ENCODE assay signal across 2 cellular contexts in the genomic region with DNA sequence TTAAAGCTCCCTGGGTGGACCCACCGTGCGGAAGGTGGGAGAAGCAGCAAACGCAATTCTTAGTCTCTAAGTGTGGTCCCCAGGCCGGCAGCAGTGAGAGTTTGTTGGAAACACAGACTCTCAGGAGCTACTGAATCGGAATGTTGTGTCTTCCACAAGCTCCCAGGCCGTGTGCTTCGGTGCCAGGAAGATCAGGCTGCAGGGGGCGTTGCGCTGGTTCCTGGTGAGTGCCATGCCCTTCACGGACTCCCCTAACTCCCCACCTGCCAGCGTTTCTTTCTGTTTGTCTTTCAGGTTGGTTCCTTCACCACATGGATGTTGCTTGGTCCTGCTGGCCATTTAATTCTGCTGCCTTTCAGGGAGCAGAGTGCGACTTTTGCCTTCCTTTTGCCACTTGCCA.
A peak's percentile ranks its signal among the peaks of the same experiment; 100 is the strongest.
TF ChIP-seq lines count a peak whose summit lies in the region.

No MANE protein-coding gene starts in this region.

TF ChIP-seq in H1, 55 proteins besides CTCF, POLR2A, EP300 and RAD21:
- no peak for TF ChIP-seq CBX5 (IDR thresholded peaks at IDR 0.05; ENCODE audit: low read depth, low read length)
- TF ChIP-seq, protein P1, sequence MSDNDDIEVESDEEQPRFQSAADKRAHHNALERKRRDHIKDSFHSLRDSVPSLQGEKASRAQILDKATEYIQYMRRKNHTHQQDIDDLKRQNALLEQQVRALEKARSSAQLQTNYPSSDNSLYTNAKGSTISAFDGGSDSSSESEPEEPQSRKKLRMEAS (IDR thresholded peaks at IDR 0.05) = peak; percentile 57

TF ChIP-seq in HepG2, 621 proteins besides CTCF, POLR2A, EP300 and RAD21:
- TF ChIP-seq, protein P2, sequence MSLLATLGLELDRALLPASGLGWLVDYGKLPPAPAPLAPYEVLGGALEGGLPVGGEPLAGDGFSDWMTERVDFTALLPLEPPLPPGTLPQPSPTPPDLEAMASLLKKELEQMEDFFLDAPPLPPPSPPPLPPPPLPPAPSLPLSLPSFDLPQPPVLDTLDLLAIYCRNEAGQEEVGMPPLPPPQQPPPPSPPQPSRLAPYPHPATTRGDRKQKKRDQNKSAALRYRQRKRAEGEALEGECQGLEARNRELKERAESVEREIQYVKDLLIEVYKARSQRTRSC (CRISPR knock-in tag; IDR thresholded peaks at IDR 0.05; ENCODE audit: low read depth) = no peak
- TF ChIP-seq TOPORS (CRISPR knock-in tag; IDR thresholded peaks at IDR 0.05) (no peak), SOX6 (IDR thresholded peaks at IDR 0.05) (no peak), SOX6 (CRISPR knock-in tag; IDR thresholded peaks at IDR 0.05) (no peak), CC2D1A (CRISPR knock-in tag; IDR thresholded peaks at IDR 0.05) (no peak), HNRNPK (IDR thresholded peaks at IDR 0.05; ENCODE audit: low read depth, low read length, poor library complexity, severe bottlenecking) (no peak), SNAI1 (CRISPR knock-in tag; IDR thresholded peaks at IDR 0.05; ENCODE audit: borderline replicate concordance) (no peak), HMG20A (CRISPR knock-in tag; IDR thresholded peaks at IDR 0.05; ENCODE audit: borderline replicate concordance) (no peak), MTF2 (CRISPR knock-in tag; IDR thresholded peaks at IDR 0.05; ENCODE audit: borderline replicate concordance) (no peak), SP4 (CRISPR knock-in tag; IDR thresholded peaks at IDR 0.05) (no peak), SOX5 (CRISPR knock-in tag; IDR thresholded peaks at IDR 0.05; ENCODE audit: borderline replicate concordance) (no peak), ZNF335 (CRISPR knock-in tag; IDR thresholded peaks at IDR 0.05) (no peak), ZNF713 (CRISPR knock-in tag; IDR thresholded peaks at IDR 0.05) (no peak), TSC22D2 (CRISPR knock-in tag; IDR thresholded peaks at IDR 0.05; ENCODE audit: borderline replicate concordance) (no peak), HDAC6 (IDR thresholded peaks at IDR 0.05; ENCODE audit: low read depth, low read length) (no peak), ZBTB1 (CRISPR knock-in tag; IDR thresholded peaks at IDR 0.05; ENCODE audit: borderline replicate concordance) (no peak)
- TF ChIP-seq, protein P3, sequence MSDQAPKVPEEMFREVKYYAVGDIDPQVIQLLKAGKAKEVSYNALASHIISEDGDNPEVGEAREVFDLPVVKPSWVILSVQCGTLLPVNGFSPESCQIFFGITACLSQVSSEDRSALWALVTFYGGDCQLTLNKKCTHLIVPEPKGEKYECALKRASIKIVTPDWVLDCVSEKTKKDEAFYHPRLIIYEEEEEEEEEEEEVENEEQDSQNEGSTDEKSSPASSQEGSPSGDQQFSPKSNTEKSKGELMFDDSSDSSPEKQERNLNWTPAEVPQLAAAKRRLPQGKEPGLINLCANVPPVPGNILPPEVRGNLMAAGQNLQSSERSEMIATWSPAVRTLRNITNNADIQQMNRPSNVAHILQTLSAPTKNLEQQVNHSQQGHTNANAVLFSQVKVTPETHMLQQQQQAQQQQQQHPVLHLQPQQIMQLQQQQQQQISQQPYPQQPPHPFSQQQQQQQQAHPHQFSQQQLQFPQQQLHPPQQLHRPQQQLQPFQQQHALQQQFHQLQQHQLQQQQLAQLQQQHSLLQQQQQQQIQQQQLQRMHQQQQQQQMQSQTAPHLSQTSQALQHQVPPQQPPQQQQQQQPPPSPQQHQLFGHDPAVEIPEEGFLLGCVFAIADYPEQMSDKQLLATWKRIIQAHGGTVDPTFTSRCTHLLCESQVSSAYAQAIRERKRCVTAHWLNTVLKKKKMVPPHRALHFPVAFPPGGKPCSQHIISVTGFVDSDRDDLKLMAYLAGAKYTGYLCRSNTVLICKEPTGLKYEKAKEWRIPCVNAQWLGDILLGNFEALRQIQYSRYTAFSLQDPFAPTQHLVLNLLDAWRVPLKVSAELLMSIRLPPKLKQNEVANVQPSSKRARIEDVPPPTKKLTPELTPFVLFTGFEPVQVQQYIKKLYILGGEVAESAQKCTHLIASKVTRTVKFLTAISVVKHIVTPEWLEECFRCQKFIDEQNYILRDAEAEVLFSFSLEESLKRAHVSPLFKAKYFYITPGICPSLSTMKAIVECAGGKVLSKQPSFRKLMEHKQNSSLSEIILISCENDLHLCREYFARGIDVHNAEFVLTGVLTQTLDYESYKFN (CRISPR knock-in tag; conservative IDR thresholded peaks at IDR 0.05) = no peak
- TF ChIP-seq, protein P4, sequence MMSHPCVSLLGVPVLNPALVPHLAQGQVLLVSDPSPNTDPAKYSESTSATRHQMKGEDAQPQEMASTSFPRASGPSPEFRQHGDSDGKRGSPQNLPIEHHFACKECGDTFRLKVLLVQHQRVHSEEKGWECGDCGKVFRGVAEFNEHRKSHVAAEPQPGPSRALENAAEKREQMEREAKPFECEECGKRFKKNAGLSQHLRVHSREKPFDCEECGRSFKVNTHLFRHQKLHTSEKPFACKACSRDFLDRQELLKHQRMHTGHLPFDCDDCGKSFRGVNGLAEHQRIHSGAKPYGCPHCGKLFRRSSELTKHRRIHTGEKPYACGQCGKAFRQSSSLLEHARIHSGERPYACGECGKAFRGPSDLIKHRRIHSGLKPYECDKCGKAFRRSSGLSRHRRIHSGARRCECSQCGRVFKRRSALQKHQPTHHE (CRISPR knock-in tag; IDR thresholded peaks at IDR 0.05; ENCODE audit: borderline replicate concordance) = no peak
- TF ChIP-seq, protein P5, sequence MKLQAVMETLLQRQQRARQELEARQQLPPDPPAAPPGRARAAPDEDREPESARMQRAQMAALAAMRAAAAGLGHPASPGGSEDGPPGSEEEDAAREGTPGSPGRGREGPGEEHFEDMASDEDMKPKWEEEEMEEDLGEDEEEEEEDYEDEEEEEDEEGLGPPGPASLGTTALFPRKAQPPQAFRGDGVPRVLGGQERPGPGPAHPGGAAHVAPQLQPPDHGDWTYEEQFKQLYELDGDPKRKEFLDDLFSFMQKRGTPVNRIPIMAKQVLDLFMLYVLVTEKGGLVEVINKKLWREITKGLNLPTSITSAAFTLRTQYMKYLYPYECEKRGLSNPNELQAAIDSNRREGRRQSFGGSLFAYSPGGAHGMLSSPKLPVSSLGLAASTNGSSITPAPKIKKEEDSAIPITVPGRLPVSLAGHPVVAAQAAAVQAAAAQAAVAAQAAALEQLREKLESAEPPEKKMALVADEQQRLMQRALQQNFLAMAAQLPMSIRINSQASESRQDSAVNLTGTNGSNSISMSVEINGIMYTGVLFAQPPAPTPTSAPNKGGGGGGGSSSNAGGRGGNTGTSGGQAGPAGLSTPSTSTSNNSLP (IDR thresholded peaks at IDR 0.05; ENCODE audit: low read depth, low read length) = no peak
